ENCODE assay signal across 1 cellular context in the genomic region with DNA sequence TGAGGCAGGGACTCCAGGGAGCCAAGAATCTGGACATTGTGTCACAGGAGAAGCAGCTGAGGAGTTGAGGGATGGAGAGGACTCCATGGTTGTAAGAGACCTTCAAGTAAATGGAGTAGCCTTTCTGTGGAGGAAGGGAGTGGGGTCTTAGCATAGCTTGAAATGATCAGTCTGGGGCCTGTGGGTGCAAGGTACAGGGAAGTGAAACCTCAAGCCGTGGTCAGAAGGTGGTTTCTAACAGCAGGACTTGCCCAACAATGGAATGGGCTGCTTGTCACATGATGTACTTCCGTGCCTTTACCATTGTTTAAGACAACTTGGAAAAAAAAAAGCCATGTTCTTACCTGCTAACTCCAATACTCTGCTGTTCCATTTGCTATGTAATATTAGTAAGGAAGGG.
TF ChIP-seq lines count a peak whose summit lies in the region.

No MANE protein-coding gene starts in this region.

TF ChIP-seq in GM12878, 131 proteins besides CTCF, POLR2A, EP300 and RAD21 (continued from another document):
- TF ChIP-seq, protein P1, sequence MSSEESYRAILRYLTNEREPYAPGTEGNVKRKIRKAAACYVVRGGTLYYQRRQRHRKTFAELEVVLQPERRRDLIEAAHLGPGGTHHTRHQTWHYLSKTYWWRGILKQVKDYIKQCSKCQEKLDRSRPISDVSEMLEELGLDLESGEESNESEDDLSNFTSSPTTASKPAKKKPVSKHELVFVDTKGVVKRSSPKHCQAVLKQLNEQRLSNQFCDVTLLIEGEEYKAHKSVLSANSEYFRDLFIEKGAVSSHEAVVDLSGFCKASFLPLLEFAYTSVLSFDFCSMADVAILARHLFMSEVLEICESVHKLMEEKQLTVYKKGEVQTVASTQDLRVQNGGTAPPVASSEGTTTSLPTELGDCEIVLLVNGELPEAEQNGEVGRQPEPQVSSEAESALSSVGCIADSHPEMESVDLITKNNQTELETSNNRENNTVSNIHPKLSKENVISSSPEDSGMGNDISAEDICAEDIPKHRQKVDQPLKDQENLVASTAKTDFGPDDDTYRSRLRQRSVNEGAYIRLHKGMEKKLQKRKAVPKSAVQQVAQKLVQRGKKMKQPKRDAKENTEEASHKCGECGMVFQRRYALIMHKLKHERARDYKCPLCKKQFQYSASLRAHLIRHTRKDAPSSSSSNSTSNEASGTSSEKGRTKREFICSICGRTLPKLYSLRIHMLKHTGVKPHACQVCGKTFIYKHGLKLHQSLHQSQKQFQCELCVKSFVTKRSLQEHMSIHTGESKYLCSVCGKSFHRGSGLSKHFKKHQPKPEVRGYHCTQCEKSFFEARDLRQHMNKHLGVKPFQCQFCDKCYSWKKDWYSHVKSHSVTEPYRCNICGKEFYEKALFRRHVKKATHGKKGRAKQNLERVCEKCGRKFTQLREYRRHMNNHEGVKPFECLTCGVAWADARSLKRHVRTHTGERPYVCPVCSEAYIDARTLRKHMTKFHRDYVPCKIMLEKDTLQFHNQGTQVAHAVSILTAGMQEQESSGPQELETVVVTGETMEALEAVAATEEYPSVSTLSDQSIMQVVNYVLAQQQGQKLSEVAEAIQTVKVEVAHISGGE (CRISPR knock-in tag; IDR thresholded peaks at IDR 0.05): no peak
- no peak for TF ChIP-seq MYC (IDR thresholded peaks at IDR 0.05; ENCODE audit: insufficient read depth, insufficient read length, insufficient replicate concordance, low read length, severe bottlenecking)
- TF ChIP-seq, protein P2, sequence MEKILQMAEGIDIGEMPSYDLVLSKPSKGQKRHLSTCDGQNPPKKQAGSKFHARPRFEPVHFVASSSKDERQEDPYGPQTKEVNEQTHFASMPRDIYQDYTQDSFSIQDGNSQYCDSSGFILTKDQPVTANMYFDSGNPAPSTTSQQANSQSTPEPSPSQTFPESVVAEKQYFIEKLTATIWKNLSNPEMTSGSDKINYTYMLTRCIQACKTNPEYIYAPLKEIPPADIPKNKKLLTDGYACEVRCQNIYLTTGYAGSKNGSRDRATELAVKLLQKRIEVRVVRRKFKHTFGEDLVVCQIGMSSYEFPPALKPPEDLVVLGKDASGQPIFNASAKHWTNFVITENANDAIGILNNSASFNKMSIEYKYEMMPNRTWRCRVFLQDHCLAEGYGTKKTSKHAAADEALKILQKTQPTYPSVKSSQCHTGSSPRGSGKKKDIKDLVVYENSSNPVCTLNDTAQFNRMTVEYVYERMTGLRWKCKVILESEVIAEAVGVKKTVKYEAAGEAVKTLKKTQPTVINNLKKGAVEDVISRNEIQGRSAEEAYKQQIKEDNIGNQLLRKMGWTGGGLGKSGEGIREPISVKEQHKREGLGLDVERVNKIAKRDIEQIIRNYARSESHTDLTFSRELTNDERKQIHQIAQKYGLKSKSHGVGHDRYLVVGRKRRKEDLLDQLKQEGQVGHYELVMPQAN (conservative IDR thresholded peaks at IDR 0.05): no peak
- TF ChIP-seq USF1 (IDR thresholded peaks at IDR 0.05; ENCODE audit: borderline replicate concordance, extremely low read length, insufficient read depth, low read depth, low read length): peak; percentile 8
